Comparison of ENCODE assay signal across 9 cellular contexts in the genomic region with DNA sequence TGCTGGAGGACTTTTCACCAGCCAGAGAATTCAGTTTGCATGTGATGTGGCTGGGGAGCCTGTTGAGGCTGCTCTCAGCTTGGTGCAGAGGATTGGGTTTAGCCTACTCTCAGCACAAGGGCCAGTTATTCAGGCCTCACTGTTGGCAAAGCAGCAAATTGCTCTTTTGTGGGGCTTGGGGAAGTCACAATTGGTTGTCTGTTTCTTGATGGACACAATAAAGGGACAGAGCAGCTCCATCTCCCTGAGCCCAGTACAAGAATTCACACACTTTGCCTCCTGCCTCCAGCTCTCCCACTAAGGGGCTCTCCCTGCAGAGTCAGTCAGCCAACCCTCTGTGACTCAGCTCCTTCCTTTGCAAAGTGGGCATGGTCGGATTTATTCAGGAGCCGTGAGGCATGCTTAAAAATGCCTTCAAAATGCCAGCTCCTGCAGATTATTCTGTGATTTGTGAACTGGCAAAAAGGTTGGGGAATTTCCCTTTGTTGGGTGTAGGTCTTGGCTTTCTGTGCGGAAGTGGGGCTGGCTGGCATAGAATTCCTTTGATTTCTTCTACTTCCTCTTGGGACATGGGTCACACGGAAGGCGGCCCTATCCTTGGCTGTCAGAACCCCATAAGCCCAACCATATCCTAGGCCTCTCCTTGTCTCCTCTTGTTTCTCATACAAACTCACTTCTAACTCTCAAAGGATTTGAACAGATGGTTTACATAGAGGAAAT.
DNase-seq lines count a peak whose midpoint lies in the region; ATAC-seq and TF ChIP-seq lines count a peak whose summit lies in the region.
"Had no signal": no experiment of that assay in that cellular context is flagged by ENCODE, and none has a peak within 500 bp of the region (broad histone marks: within the 10 kb centered on the region; RNA-seq: fewer than 3 reads in every experiment).

No MANE protein-coding gene starts in this region.

- H3K9me3 ChIP-seq in DND-41 (ENCODE audit: insufficient read depth, low read length, severe bottlenecking): peaks cover 2% of the 10 kb centered on the region
- no peaks in the 10 kb centered on the region for H3K9me3 ChIP-seq in gastroesophageal sphincter
- no peaks in the 10 kb centered on the region for H3K9me3 ChIP-seq in parathyroid adenoma (ENCODE audit: control insufficient read depth, low read length)
- no peaks in the 10 kb centered on the region for H3K9me3 ChIP-seq in hepatocyte (ENCODE audit: low read depth)

- no peak overlapping the region for H3K4me3 ChIP-seq in DND-41 (ENCODE audit: low read depth in 1 of 2, low read length in 2 of 2)
- H3K4me3 ChIP-seq in gastroesophageal sphincter: no peak overlapping the region
- no peak overlapping the region for H3K4me3 ChIP-seq in parathyroid adenoma (ENCODE audit: low read depth, low read length)
- no peak overlapping the region for H3K4me3 ChIP-seq in hepatocyte

- no peaks in the 10 kb centered on the region for H3K9me2 ChIP-seq in hepatocyte (replicated peaks; ENCODE audit: insufficient read depth)

- H3K79me2 ChIP-seq in DND-41 (ENCODE audit: insufficient read depth, low read length) (no peaks in the 10 kb centered on the region), parathyroid adenoma (peaks cover under 1% of the 10 kb centered on the region), hepatocyte (no peaks in the 10 kb centered on the region)

- TF ChIP-seq EP300 in gastroesophageal sphincter (IDR thresholded peaks at IDR 0.05): no peak

- H3K4me1 ChIP-seq in DND-41 (ENCODE audit: insufficient read depth, low read length) (no peaks in the 10 kb centered on the region), gastroesophageal sphincter (no peaks in the 10 kb centered on the region), parathyroid adenoma (no peaks in the 10 kb centered on the region), hepatocyte (ENCODE audit: insufficient read depth) (no peaks in the 10 kb centered on the region)

- H3K27ac Mint-ChIP-seq in activated B cell treated with CpG ODN at 0.5 μM for 24 hours: peak overlapping the region; percentile 60

- no peak overlapping the region for H3K9ac ChIP-seq in DND-41 (ENCODE audit: low read depth, low read length)
- no peak overlapping the region for H3K9ac ChIP-seq in parathyroid adenoma

- H3K27ac ChIP-seq in DND-41 (ENCODE audit: low read length) (no peak overlapping the region), gastroesophageal sphincter (peak overlapping the region in 3 of 4 donors; percentile 7 to 46 (median 39)), parathyroid adenoma (no peak overlapping the region), hepatocyte (no peak overlapping the region)

- H2AFZ ChIP-seq in DND-41 (ENCODE audit: low read depth, low read length) (no peak overlapping the region; the same call in 1 of the 2 replicates), parathyroid adenoma (peak overlapping the region; percentile 39), hepatocyte (no peak overlapping the region)

- H3K27me3 ChIP-seq in DND-41 (ENCODE audit: insufficient read depth, low read length, poor library complexity) (no peaks in the 10 kb centered on the region), gastroesophageal sphincter (no peaks in the 10 kb centered on the region), parathyroid adenoma (ENCODE audit: control insufficient read depth, insufficient read depth, low read length) (no peaks in the 10 kb centered on the region), hepatocyte (no peaks in the 10 kb centered on the region)

- H3K9me3 Mint-ChIP-seq in activated B cell treated with CpG ODN at 0.5 μM for 24 hours: peaks cover 19% of the 10 kb centered on the region

- DNase-seq in DND-41: no peak
- no peak for DNase-seq in activated B cell treated with CpG ODN at 0.5 μM for 24 hours
- DNase-seq in Kasumi-1 (lab: John Stamatoyannopoulos, UW): no peak
- no peak for DNase-seq in hepatocyte (ENCODE audit: low spot score)
- DNase-seq in NCI-H187 (lab: John Stamatoyannopoulos, UW): no peak
- no peak for DNase-seq in stimulated activated CD4-positive, alpha-beta T cell treated with anti-CD3 and anti-CD28 coated beads, Interleukin-4, amount 100 ng/mL, for 24 hours
- DNase-seq: activated naive CD4-positive, alpha-beta T cell treated with anti-CD3 and anti-CD28 coated beads, Interleukin-2, amount 50 U/mL, for 16 hours had no signal

- ATAC-seq in DND-41 (ENCODE audit: insufficient read depth, low read depth) (no peak), activated B cell treated with CpG ODN at 0.5 μM for 24 hours (ENCODE audit: low read depth) (peak; percentile 79), gastroesophageal sphincter (peak; percentile 52)

- peaks cover 10% of the 10 kb centered on the region for H3K4me1 Mint-ChIP-seq in activated B cell treated with CpG ODN at 0.5 μM for 24 hours

- no peaks in the 10 kb centered on the region for H3K36me3 Mint-ChIP-seq in activated B cell treated with CpG ODN at 0.5 μM for 24 hours (ENCODE audit: low read depth)

- peak overlapping the region; percentile 2 for H3K4me3 Mint-ChIP-seq in activated B cell treated with CpG ODN at 0.5 μM for 24 hours

- H3K4me2 ChIP-seq in DND-41 (ENCODE audit: insufficient read depth, low read length): no peak overlapping the region
- H3K4me2 ChIP-seq in parathyroid adenoma (ENCODE audit: low read length): no peak overlapping the region
- H3K4me2 ChIP-seq in hepatocyte: no peak overlapping the region

- CTCF ChIA-PET in activated B cell treated with CpG ODN at 0.5 μM for 24 hours (lab: Charles Lee): no interaction called here

- intact Hi-C loops in activated B cell treated with CpG ODN at 0.5 μM for 24 hours (cut with micrococcal nuclease): loop anchor here (1.0 kb wide), 1 partner anchor 109 kb away; no protein-coding TSS in a partner anchor

- WGBS in gastroesophageal sphincter (ENCODE audit: low coverage in 1 of 2), 2 donors: no CpG with 5 or more reads among the region's 5 CpGs
- 83% methylated on average over 5 of the region's 5 CpGs for WGBS in hepatocyte (ENCODE audit: low lambda C conversion rate, missing lambda C conversion rate)

- POLR2A ChIA-PET in activated B cell treated with CpG ODN at 0.5 μM for 24 hours (lab: Charles Lee): no interaction called here

- H4K20me1 ChIP-seq in DND-41 (ENCODE audit: insufficient read depth, low read length): no peaks in the 10 kb centered on the region
- no peaks in the 10 kb centered on the region for H4K20me1 ChIP-seq in hepatocyte (ENCODE audit: insufficient read depth, poor library complexity, severe bottlenecking)

- H3K36me3 ChIP-seq in DND-41 (ENCODE audit: insufficient read depth, low read length) (no peaks in the 10 kb centered on the region), gastroesophageal sphincter (no peaks in the 10 kb centered on the region), parathyroid adenoma (ENCODE audit: control insufficient read depth, insufficient read depth, low read length) (no peaks in the 10 kb centered on the region), hepatocyte (replicated peaks; ENCODE audit: insufficient read depth, low read depth) (no peaks in the 10 kb centered on the region)

- TF ChIP-seq CTCF in DND-41 (IDR thresholded peaks at IDR 0.05; ENCODE audit: borderline replicate concordance, extremely low read depth, low read length, poor library complexity, severe bottlenecking) (peak; percentile 20), activated B cell treated with CpG ODN at 0.5 μM for 24 hours (IDR thresholded peaks at IDR 0.05) (no peak), gastroesophageal sphincter (IDR thresholded peaks at IDR 0.05) (no peak), parathyroid adenoma (IDR thresholded peaks at IDR 0.05) (no peak), hepatocyte (IDR thresholded peaks at IDR 0.05; ENCODE audit: poor library complexity) (no peak)

- TF ChIP-seq POLR2A in gastroesophageal sphincter (IDR thresholded peaks at IDR 0.05): no peak

- H3K27me3 Mint-ChIP-seq in activated B cell treated with CpG ODN at 0.5 μM for 24 hours: peaks cover 1% of the 10 kb centered on the region

Comparison
In these comparisons a context has a peak if more than half of its experiments do, and no peak if none do; other contexts are left out.
1. H3K27ac ChIP-seq: peak in gastroesophageal sphincter (3 of 4); none in DND-41 (single experiment), parathyroid adenoma (single experiment) and hepatocyte (single experiment).